In genomic region chr2:54904836-54905235, GRCh38 we compare ENCODE assay signal across 14 cellular contexts.
DNase-seq lines count a peak whose midpoint lies in the region; ATAC-seq and TF ChIP-seq lines count a peak whose summit lies in the region.
"Had no signal": no experiment of that assay in that cellular context is flagged by ENCODE, and none has a peak within 500 bp of the region (broad histone marks: within the 10 kb centered on the region; RNA-seq: fewer than 3 reads in every experiment).

No MANE protein-coding gene starts in this region.

- DNase-seq in PC-3 (no peak), epithelial cell of prostate (ENCODE audit: low read depth, low spot score) (peak; percentile 22), osteoblast (ENCODE audit: insufficient read length, low spot score, missing footprints) (no peak), vagina (ENCODE audit: extremely low spot score in 2 of 2) (no peak), HUDEP-2 (lab: John Stamatoyannopoulos, UW; ENCODE audit: unreplicated experiment in 76 of 76) (no peak)
- no peak for DNase-seq in activated naive CD4-positive, alpha-beta T cell (lab: John Stamatoyannopoulos, UW)
- DNase-seq: activated CD4-positive, alpha-beta T cell treated with anti-CD3 and anti-CD28 coated beads for 36 hours; activated T-cell treated with anti-CD3 and anti-CD28 coated beads, Interleukin-2, amount 50 U/mL, for 1 hour; GF-D8; H9; stimulated activated CD4-positive, alpha-beta T cell treated with anti-CD3 and anti-CD28 coated beads, Interleukin-4, amount 100 ng/mL, for 1 hour had no signal

- ATAC-seq in PC-3, result no peak
- no peak for ATAC-seq in HG02884 (IDR thresholded peaks at IDR 0.05; ENCODE audit: unreplicated experiment)
- ATAC-seq: stimulated activated memory B cell treated with anti-CD40 and anti-IgM and Interleukin-4, amounts not matched to agents 10 μg/mL and 1 μg/mL and 100 μg/mL, for 72 hours had no signal

- CTCF ChIA-PET in PC-3 (lab: Charles Lee), result interaction anchor here (0.6 kb wide), 1 partner anchor 89 kb away, joined by 3 read pairs; no protein-coding TSS in a partner anchor

- H2AFZ ChIP-seq in PC-3 (ENCODE audit: low read length) (no peak overlapping the region; the same call in 1 of the 2 replicates), osteoblast (ENCODE audit: low read length) (no peak overlapping the region)

- H3K9me3 ChIP-seq in PC-3 (ENCODE audit: low read length) (no peaks in the 10 kb centered on the region), osteoblast (ENCODE audit: low read depth, low read length) (no peaks in the 10 kb centered on the region), vagina (no peaks in the 10 kb centered on the region)
- H3K9me3 ChIP-seq: adrenal gland had no signal

- peaks cover 9% of the 10 kb centered on the region for H3F3A ChIP-seq in PC-3 (ENCODE audit: low read length, unreplicated experiment)

- no peaks in the 10 kb centered on the region for H3K27me3 ChIP-seq in PC-3 (ENCODE audit: low read length)
- no peaks in the 10 kb centered on the region for H3K27me3 ChIP-seq in osteoblast (ENCODE audit: insufficient read depth, low read length)
- no peaks in the 10 kb centered on the region for H3K27me3 ChIP-seq in vagina
- H3K27me3 ChIP-seq: adrenal gland had no signal

- H3K79me2 ChIP-seq in PC-3 (ENCODE audit: low read length), result no peaks in the 10 kb centered on the region
- peaks cover 14% of the 10 kb centered on the region for H3K79me2 ChIP-seq in osteoblast (ENCODE audit: insufficient read depth, low read length)

- no peak overlapping the region for H3K4me3 ChIP-seq in PC-3 (ENCODE audit: low read length)
- H3K4me3 ChIP-seq in osteoblast (ENCODE audit: insufficient read depth, low read length), result peak overlapping the region; percentile 16
- H3K4me3 ChIP-seq in vagina, result no peak overlapping the region
- H3K4me3 ChIP-seq: adrenal gland had no signal

- POLR2A ChIA-PET in PC-3 (lab: Charles Lee; ENCODE audit: unreplicated experiment), result no interaction called here

- intact Hi-C loops in PC-3 (cut with micrococcal nuclease), result loop anchor here (1.0 to 10.0 kb wide), 3 partner anchors 48 to 607 kb away; no protein-coding TSS in a partner anchor
- intact Hi-C loops in vagina (cut with DNase I), result no loop called here

- H3K4me1 ChIP-seq in PC-3 (ENCODE audit: insufficient read depth, low read length) (peaks cover 30% of the 10 kb centered on the region), osteoblast (ENCODE audit: insufficient read depth, low read length) (peaks cover 29% of the 10 kb centered on the region), vagina (peaks cover 23% of the 10 kb centered on the region)

- H3K4me2 ChIP-seq in PC-3 (ENCODE audit: low read length) (peak overlapping the region; percentile 41), osteoblast (ENCODE audit: insufficient read depth, low read length) (peak overlapping the region; percentile 59)

- no peak for TF ChIP-seq POLR2A in vagina (IDR thresholded peaks at IDR 0.05)

- no TSS peak for BruUV-seq in PC-3 (replicated peaks; lab: Mats Ljungman, UMichigan)

- H3K27ac ChIP-seq in PC-3 (ENCODE audit: low read length), result peak overlapping the region; percentile 95
- peak overlapping the region; percentile 90 for H3K27ac ChIP-seq in epithelial cell of prostate
- H3K27ac ChIP-seq in osteoblast (ENCODE audit: low read depth, low read length), result peak overlapping the region; percentile 65
- peak overlapping the region; percentile 57 for H3K27ac ChIP-seq in vagina
- H3K27ac ChIP-seq: adrenal gland had no signal

- H4K20me1 ChIP-seq in PC-3 (ENCODE audit: low read length) (no peaks in the 10 kb centered on the region), osteoblast (ENCODE audit: insufficient read depth, low read length) (no peaks in the 10 kb centered on the region)

- no peaks in the 10 kb centered on the region for H3K36me3 ChIP-seq in PC-3 (ENCODE audit: low read depth, low read length)
- H3K36me3 ChIP-seq in osteoblast (ENCODE audit: insufficient read depth, low read length), result no peaks in the 10 kb centered on the region
- H3K36me3 ChIP-seq in vagina, result no peaks in the 10 kb centered on the region
- H3K36me3 ChIP-seq: adrenal gland had no signal

- H3K9ac ChIP-seq in PC-3 (ENCODE audit: low read length), result peak overlapping the region; percentile 57

- no peaks in the 10 kb centered on the region for H3K9me2 ChIP-seq in PC-3 (replicated peaks; ENCODE audit: low read length)

- no peak for TF ChIP-seq CTCF in PC-3 (conservative IDR thresholded peaks at IDR 0.05; ENCODE audit: low read depth, low read length)
- TF ChIP-seq CTCF in osteoblast (IDR thresholded peaks at IDR 0.05; ENCODE audit: extremely low read depth, low read depth, low read length), result no peak
- TF ChIP-seq CTCF in vagina (IDR thresholded peaks at IDR 0.05), result no peak
